In the genomic region with DNA sequence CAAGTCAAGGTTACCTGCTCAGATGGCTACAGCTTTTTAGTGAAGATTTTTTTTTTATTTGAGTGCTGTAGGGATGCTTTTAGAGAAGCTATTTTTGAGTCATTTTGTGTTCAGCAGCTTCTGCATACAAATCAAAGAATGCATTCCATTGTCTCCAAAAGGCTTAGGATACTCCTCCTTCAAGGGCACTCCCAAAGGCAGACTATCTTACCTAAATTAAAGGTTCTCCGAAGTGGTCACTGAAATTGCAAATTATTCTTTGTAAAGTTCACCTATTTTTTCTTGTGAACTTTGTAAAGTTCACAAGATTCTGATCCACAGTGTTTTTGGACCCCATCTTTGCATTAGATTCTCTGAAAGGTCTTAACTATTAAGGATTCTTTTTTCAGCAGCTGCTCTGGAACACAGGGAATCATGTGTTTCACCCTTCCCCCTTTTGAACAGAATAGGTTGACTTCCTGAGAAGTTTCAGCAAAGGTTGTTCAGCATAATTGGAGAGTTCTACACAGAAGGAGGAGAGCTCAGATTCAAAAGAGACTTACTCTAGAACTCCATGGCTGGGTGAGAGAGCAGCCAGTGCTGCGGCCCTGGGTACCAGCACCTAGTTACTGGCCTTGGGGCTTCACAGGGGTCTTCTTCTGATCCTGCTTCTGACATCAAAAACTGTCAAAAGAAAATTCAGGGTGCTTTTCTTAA, we compare ENCODE assay signal across 9 cellular contexts. TPM values are rescaled to one million over a fixed set of nuclear protein-coding genes. Genes with fewer than 3 reads are reported as not detected.
DNase-seq lines count a peak whose midpoint lies in the region; TF ChIP-seq lines count a peak whose summit lies in the region.
"Had no signal": no experiment of that assay in that cellular context is flagged by ENCODE, and none has a peak within 500 bp of the region (broad histone marks: within the 10 kb centered on the region; RNA-seq: fewer than 3 reads in every experiment).

No MANE protein-coding gene starts in this region.

- POLR2A ChIA-PET in HEK293T (lab: Yijun Ruan, JAX) = interaction anchor here (0.8 to 1.7 kb wide), 2 partner anchors 13 to 15 kb away, joined by 3 to 4 read pairs; no protein-coding TSS in a partner anchor

- peak overlapping the region; percentile 79 for H3K4me3 Mint-ChIP-seq in HFFc6

- H2BK12ac ChIP-seq in mesenchymal stem cell (ENCODE audit: low read length in 2 of 2) = peak overlapping the region in 1 of 2 experiments; percentile 78

- no peak for TF ChIP-seq CTCF in AG10803 (conservative IDR thresholded peaks at IDR 0.05; ENCODE audit: low read length)
- TF ChIP-seq CTCF in HFFc6 (IDR thresholded peaks at IDR 0.05) = no peak
- no peak for TF ChIP-seq CTCF in adrenal gland (IDR thresholded peaks at IDR 0.05)
- TF ChIP-seq CTCF in colonic mucosa (IDR thresholded peaks at IDR 0.05) = no peak
- no peak for TF ChIP-seq CTCF in tibial nerve (IDR thresholded peaks at IDR 0.05)
- TF ChIP-seq CTCF in prostate gland (IDR thresholded peaks at IDR 0.05) = no peak

- no peak for TF ChIP-seq POLR2A in adrenal gland (IDR thresholded peaks at IDR 0.05)
- no peak for TF ChIP-seq POLR2A in tibial nerve (IDR thresholded peaks at IDR 0.05)
- TF ChIP-seq POLR2A in prostate gland (IDR thresholded peaks at IDR 0.05) = no peak

- H3K36me3 ChIP-seq in adrenal gland (replicated peaks in 1 of 2) (peaks cover 0 to 19% of the 10 kb centered on the region in 2 donors), mesenchymal stem cell (ENCODE audit: control insufficient read depth in 1 of 2, insufficient read depth in 2 of 2, low read depth in 1 of 2, low read length in 2 of 2) (peaks cover 15 to 68% of the 10 kb centered on the region in 2 experiments), colonic mucosa (no peaks in the 10 kb centered on the region), tibial nerve (peaks cover 0 to 42% (median 3%) of the 10 kb centered on the region in 3 donors), prostate gland (no peaks in the 10 kb centered on the region)

- no peak overlapping the region for H2AFZ ChIP-seq in mesenchymal stem cell (ENCODE audit: low read depth, low read length)

- H3K4ac ChIP-seq in mesenchymal stem cell (ENCODE audit: low read depth in 1 of 2, low read length in 2 of 2) = peak overlapping the region in 1 of 2 experiments; percentile 80

- H2AK5ac ChIP-seq in mesenchymal stem cell (ENCODE audit: low read length, severe bottlenecking) = peak overlapping the region; percentile 86

- no peak overlapping the region for H4K91ac ChIP-seq in mesenchymal stem cell (ENCODE audit: low read length)

- peak overlapping the region in 1 of 2 experiments; percentile 70 for H3K18ac ChIP-seq in mesenchymal stem cell (ENCODE audit: low read depth in 1 of 2, low read length in 2 of 2)

- no peak overlapping the region for H2BK120ac ChIP-seq in mesenchymal stem cell (ENCODE audit: low read depth, low read length)

- intact Hi-C loops in adrenal gland (cut with DNase I) = no loop called here
- intact Hi-C loops in colonic mucosa (cut with DNase I) = no loop called here
- intact Hi-C loops in prostate gland (cut with DNase I) = no loop called here

- H3K4me1 ChIP-seq in adrenal gland (replicated peaks in 1 of 2) (peaks cover 18% of the 10 kb centered on the region in 2 donors), mesenchymal stem cell (ENCODE audit: control insufficient read depth, insufficient read depth, low read depth, low read length) (no peaks in the 10 kb centered on the region), colonic mucosa (no peaks in the 10 kb centered on the region), tibial nerve (peaks cover 0 to 56% (median 13%) of the 10 kb centered on the region in 4 donors), prostate gland (replicated peaks) (no peaks in the 10 kb centered on the region)

- H3K79me1 ChIP-seq in mesenchymal stem cell (replicated peaks; ENCODE audit: low read length, poor library complexity, severe bottlenecking) = peaks cover 25% of the 10 kb centered on the region

- peak overlapping the region; percentile 96 for H3K27ac Mint-ChIP-seq in HFFc6

- H3K4me3 ChIP-seq in AG10803 (ENCODE audit: low read length) (peak overlapping the region; percentile 10; the same call in 1 of the 2 replicates), adrenal gland (no peak overlapping the region), mesenchymal stem cell (ENCODE audit: insufficient read depth in 1 of 2, low read depth in 1 of 2, low read length in 2 of 2) (peak overlapping the region in 1 of 2 experiments; percentile 43), colonic mucosa (no peak overlapping the region), tibial nerve (no peak overlapping the region), prostate gland (no peak overlapping the region)

- H3K4me1 Mint-ChIP-seq in HFFc6 (ENCODE audit: low read depth) = peaks cover 69% of the 10 kb centered on the region

- 42 to 79% (median 62%) methylated on average over 2 of the region's 2 CpGs for WGBS in adrenal gland, 4 donors
- WGBS in mesenchymal stem cell = 69% methylated on average over 2 of the region's 2 CpGs
- 67 to 73% methylated on average over 2 of the region's 2 CpGs for WGBS in tibial nerve, 2 donors
- WGBS in prostate gland = 59% methylated on average over 2 of the region's 2 CpGs

- H2BK15ac ChIP-seq in mesenchymal stem cell (ENCODE audit: low read depth, poor library complexity, severe bottlenecking) = no peak overlapping the region

- TF ChIP-seq EP300 in tibial nerve (IDR thresholded peaks at IDR 0.05) = no peak

- DNase-seq in AG10803 (ENCODE audit: low read depth) = peak; percentile 43
- DNase-seq in HFFc6 = no peak
- DNase-seq in adrenal gland = no peak
- DNase-seq in mesenchymal stem cell = peak; percentile 41
- DNase-seq in colonic mucosa = no peak
- no peak for DNase-seq in HEK293T (ENCODE audit: extremely low spot score)
- DNase-seq in tibial nerve (ENCODE audit: low spot score in 2 of 2) = no peak
- no peak for DNase-seq in prostate gland (ENCODE audit: low spot score)
- DNase-seq: NCI-H187 treated with DMSO at 0.1 percent for 48 hours had no signal

- peak overlapping the region; percentile 86 for H2BK5ac ChIP-seq in mesenchymal stem cell (ENCODE audit: low read depth, low read length, poor library complexity, severe bottlenecking)

- H3K36me3 Mint-ChIP-seq in HFFc6 (ENCODE audit: low read depth) = peaks cover 49% of the 10 kb centered on the region

- H4K8ac ChIP-seq in mesenchymal stem cell (ENCODE audit: low read length) = no peak overlapping the region

- H3K4me2 ChIP-seq in mesenchymal stem cell (ENCODE audit: low read length, poor library complexity, severe bottlenecking) = peak overlapping the region; percentile 2

- H3K9me3 Mint-ChIP-seq in HFFc6 = peaks cover 16% of the 10 kb centered on the region

- CTCF ChIA-PET in HEK293T (lab: Yijun Ruan, JAX) = no interaction called here

- H3K9me3 ChIP-seq in adrenal gland (replicated peaks in 1 of 3) (peaks cover 0 to under 1% (median 0%) of the 10 kb centered on the region in 3 donors), mesenchymal stem cell (ENCODE audit: control insufficient read depth, low read length) (peaks cover 15% of the 10 kb centered on the region), colonic mucosa (no peaks in the 10 kb centered on the region), tibial nerve (peaks cover 0 to 5% (median 0%) of the 10 kb centered on the region in 4 donors), prostate gland (no peaks in the 10 kb centered on the region)

- no peak overlapping the region for H3K23ac ChIP-seq in mesenchymal stem cell (ENCODE audit: low read length in 2 of 2)

- H3K9ac ChIP-seq in mesenchymal stem cell (ENCODE audit: low read length) (peak overlapping the region; percentile 81), colonic mucosa (ENCODE audit: low read depth in 2 of 2, low read length in 2 of 2) (no peak overlapping the region)

- H3K27me3 ChIP-seq in adrenal gland = no peaks in the 10 kb centered on the region
- H3K27me3 ChIP-seq in mesenchymal stem cell (ENCODE audit: control insufficient read depth in 1 of 2, insufficient read depth in 1 of 2, low read length in 2 of 2) = no peaks in the 10 kb centered on the region
- H3K27me3 ChIP-seq in colonic mucosa = no peaks in the 10 kb centered on the region
- H3K27me3 ChIP-seq in tibial nerve = no peaks in the 10 kb centered on the region
- no peaks in the 10 kb centered on the region for H3K27me3 ChIP-seq in prostate gland (replicated peaks; ENCODE audit: insufficient read depth)

- H3K27ac ChIP-seq in adrenal gland (peak overlapping the region in 3 of 5 donors; percentile 1 to 61 (median 56)), mesenchymal stem cell (ENCODE audit: low read length, poor library complexity, severe bottlenecking) (peak overlapping the region; percentile 92), colonic mucosa (no peak overlapping the region), tibial nerve (peak overlapping the region in 2 of 4 donors; percentile 66 to 68), prostate gland (peak overlapping the region in 1 of 2 donors; percentile 35)

- no peaks in the 10 kb centered on the region; the same call in 1 of the 2 replicates for H3K27me3 Mint-ChIP-seq in HFFc6 (ENCODE audit: insufficient read depth)

- H3K14ac ChIP-seq in mesenchymal stem cell (ENCODE audit: low read length in 2 of 2) = no peak overlapping the region

TF ChIP-seq in HEK293T, 16 proteins besides CTCF, POLR2A, EP300 and RAD21:
- TF ChIP-seq ELF4 (IDR thresholded peaks at IDR 0.05) = no peak

RNA-seq across cellular contexts. Expression of a gene that starts 14.5 kb away (rescaled TPM):
- total RNA-seq in HFFc6 (2021; fragmentation: NEBNext Ultra II Directional; extraction: Animal tissue kit (Norgen Biotek cat#: 25700)) = 10 to 100 TPM; 33.7 to 40.9 (median 36.6) TPM
- 10 to 100 TPM; 13.2 to 30.5 (median 19.1) TPM for total RNA-seq in adrenal gland
- 10 to 100 TPM in 1 of 3 donors, 1 to 10 TPM in 2; 6.1 to 12.3 (median 7.3) TPM for polyA plus RNA-seq in adrenal gland
- polyA plus RNA-seq in mesenchymal stem cell (2013, experiment 1 of 2) = 15.4 TPM
- 16.1 TPM for polyA plus RNA-seq in mesenchymal stem cell (2013, experiment 2 of 2)
- total RNA-seq in colonic mucosa = 1 to 10 TPM; 2.1 to 7.7 TPM
- 10 to 100 TPM; 71.4 to 98.6 (median 91.2) TPM for total RNA-seq in tibial nerve
- 10 to 100 TPM; 26.1 to 30.3 TPM for total RNA-seq in prostate gland

RNA-seq across cellular contexts. Expression of a gene that starts 55.4 kb away (rescaled TPM):
- total RNA-seq in HFFc6 (2021; fragmentation: NEBNext Ultra II Directional; extraction: Animal tissue kit (Norgen Biotek cat#: 25700)) = not detected
- total RNA-seq in adrenal gland = under 1 TPM in 1 of 8 donors, not detected in 7; 0.17 TPM
- polyA plus RNA-seq in adrenal gland = under 1 TPM; 0.02 to 0.08 (median 0.03) TPM
- polyA plus RNA-seq in mesenchymal stem cell (2013, experiment 1 of 2) = not detected
- polyA plus RNA-seq in mesenchymal stem cell (2013, experiment 2 of 2) = not detected
- total RNA-seq in colonic mucosa = not detected
- under 1 TPM; 0.20 to 0.30 (median 0.21) TPM for total RNA-seq in tibial nerve
- total RNA-seq in prostate gland = not detected

Comparison
In these comparisons a context has a peak if more than half of its experiments do, and no peak if none do; other contexts are left out.
1. DNase-seq: peak in AG10803 (single experiment) and mesenchymal stem cell (single experiment); none in HFFc6 (single experiment), adrenal gland (0 of 7), colonic mucosa (single experiment), HEK293T (single experiment), tibial nerve (0 of 2) and prostate gland (single experiment).